17 cellular contexts compared by ENCODE assay signal in the genomic region with DNA sequence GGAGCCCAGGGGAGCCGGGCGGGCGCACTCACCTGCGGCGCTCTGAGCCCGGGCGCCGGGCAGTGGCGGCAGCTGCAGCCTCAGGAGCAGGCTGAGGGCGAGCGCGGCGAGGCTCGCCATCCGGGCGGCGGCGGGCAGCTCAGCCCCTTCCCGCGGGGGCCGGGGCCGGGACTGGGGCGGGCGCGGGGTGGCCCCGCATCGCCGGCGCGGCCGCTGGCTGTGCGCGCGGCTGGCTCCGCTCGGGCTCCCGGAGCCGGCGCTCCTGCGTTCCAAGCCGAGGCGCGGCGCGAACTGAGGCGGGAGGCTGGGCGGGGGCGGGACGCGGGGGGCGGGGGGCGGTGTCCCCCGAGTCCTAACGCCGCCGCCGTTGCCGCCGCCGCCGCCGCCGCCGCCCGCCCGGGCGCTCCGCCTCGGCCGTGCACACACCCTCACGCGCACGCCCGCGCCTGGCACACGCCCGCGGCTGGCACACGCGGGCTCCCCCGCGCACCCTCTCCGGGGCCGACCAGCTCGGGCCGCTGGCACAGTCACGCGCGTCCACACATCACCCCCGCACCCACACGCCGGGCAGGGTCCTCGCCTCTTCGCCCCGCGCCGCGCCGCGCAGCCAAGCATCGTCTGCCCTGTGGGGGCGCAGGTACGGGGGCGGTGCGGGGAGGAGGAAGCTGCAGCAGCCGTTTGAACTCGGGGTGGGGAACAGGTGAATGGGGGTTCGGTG. TPM values are rescaled to one million over a fixed set of nuclear protein-coding genes. Genes with fewer than 3 reads are reported as not detected.
DNase-seq lines count a peak whose midpoint lies in the region; ATAC-seq and TF ChIP-seq lines count a peak whose summit lies in the region.
"Had no signal": no experiment of that assay in that cellular context is flagged by ENCODE, and none has a peak within 500 bp of the region (broad histone marks: within the 10 kb centered on the region; RNA-seq: fewer than 3 reads in every experiment).

Gene PTPRT, minus strand, starts transcription at position 293 of the 718 bp plus-strand sequence. Its CDS starts 173 bp downstream, at position 120.

- intact Hi-C loops in A673 (cut with micrococcal nuclease; ENCODE audit: unreplicated experiment) = loop anchor here (5.0 kb wide), 3 partner anchors 203 to 1302 kb away; no protein-coding TSS in a partner anchor

- no peak within 1 kb of the TSS for H3K9ac ChIP-seq in HUES64 (ENCODE audit: low read depth, low read length)
- H3K9ac ChIP-seq in neuronal stem cell (ENCODE audit: low read depth, low read length, poor library complexity) = peak within 1 kb of the TSS; percentile 85
- H3K9ac ChIP-seq: BLaER1 had no signal

- H2BK12ac ChIP-seq in neuronal stem cell (ENCODE audit: low read length) = no peak within 1 kb of the TSS

- DNase-seq in COLO668 (lab: John Stamatoyannopoulos, UW; ENCODE audit: unreplicated experiment) = peak; percentile 72
- DNase-seq in glutamatergic neuron = peak; percentile 29
- no peak for DNase-seq in neuronal stem cell (ENCODE audit: low spot score)
- DNase-seq in A673 (ENCODE audit: low spot score) = no peak
- DNase-seq in Peyer's patch = no peak
- DNase-seq: activated CD4-positive, alpha-beta memory T cell treated with anti-CD3 and anti-CD28 coated beads, Interleukin-2, amount 10 ng/mL, durations not matched to agents 7 days and 5 days; EL; mesenchymal stem cell; NCI-H446; stimulated activated CD4-positive, alpha-beta T cell treated with anti-CD3 and anti-CD28 coated beads, Interleukin-2, amount 100 ng/mL, for 48 hours had no signal

- peaks cover 55% of the 10 kb centered on the region for H3K27me3 ChIP-seq in HUES64 (ENCODE audit: insufficient read depth, low read length)
- H3K27me3 ChIP-seq in neuronal stem cell (ENCODE audit: control insufficient read depth in 3 of 3, insufficient read depth in 3 of 3, low read depth in 1 of 3, low read length in 3 of 3) = peaks cover 17 to 46% (median 39%) of the 10 kb centered on the region in 3 experiments
- peaks cover 84% of the 10 kb centered on the region for H3K27me3 ChIP-seq in A673 (replicated peaks; ENCODE audit: insufficient read depth, low read depth, low read length, poor library complexity)
- H3K27me3 ChIP-seq in Peyer's patch = peaks cover 0 to 12% of the 10 kb centered on the region in 2 donors

- peaks cover 8% of the 10 kb centered on the region; the same call in 1 of the 2 replicates for H3K4me1 ChIP-seq in HUES64 (ENCODE audit: insufficient read depth, low read length)
- peaks cover 0 to 11% of the 10 kb centered on the region in 2 donors for H3K4me1 ChIP-seq in neuronal stem cell (ENCODE audit: control insufficient read depth in 2 of 2, insufficient read depth in 1 of 2, low read depth in 1 of 2, low read length in 2 of 2)
- H3K4me1 ChIP-seq in A673 (ENCODE audit: insufficient read depth, low read length, poor library complexity, severe bottlenecking) = no peaks in the 10 kb centered on the region
- peaks cover 0 to 13% (median 0%) of the 10 kb centered on the region in 4 donors for H3K4me1 ChIP-seq in Peyer's patch

- no peak within 1 kb of the TSS for H2BK15ac ChIP-seq in neuronal stem cell (ENCODE audit: low read length)

- no peak within 1 kb of the TSS for H4K8ac ChIP-seq in neuronal stem cell (ENCODE audit: low read depth, low read length)

- no peak within 1 kb of the TSS for H2AK5ac ChIP-seq in neuronal stem cell (ENCODE audit: low read depth, low read length)

- no peak within 1 kb of the TSS for H2BK120ac ChIP-seq in neuronal stem cell (ENCODE audit: low read depth, low read length)

- peaks cover 8% of the 10 kb centered on the region for H3K4me1 Mint-ChIP-seq in glutamatergic neuron (ENCODE audit: low read depth, unreplicated experiment)

- H3K4me3 Mint-ChIP-seq in glutamatergic neuron (ENCODE audit: unreplicated experiment) = peak within 1 kb of the TSS; percentile 91
- H3K4me3 Mint-ChIP-seq: activated CD4-positive, alpha-beta memory T cell treated with anti-CD3 and anti-CD28 coated beads, Interleukin-2, amount 10 ng/mL, durations not matched to agents 7 days and 5 days; stimulated activated effector memory CD8-positive, alpha-beta T cell treated with anti-CD3 and anti-CD28 coated beads, Interleukin-12 subunit alpha, Interleukin-12 subunit beta, amount 100 ng/mL, for 72 hours; T-helper 2 cell treated with Interferon-gamma antibody and Interleukin-4, amounts not matched to agents 5 μg/mL and 100 μg/mL, for 36 hours had no signal

- TF ChIP-seq CTCF in glutamatergic neuron (IDR thresholded peaks at IDR 0.05; ENCODE audit: partially characterized antibody, unreplicated experiment) = no peak
- TF ChIP-seq CTCF in A673 (conservative IDR thresholded peaks at IDR 0.05; ENCODE audit: low read depth, low read length) = no peak
- no peak for TF ChIP-seq CTCF in Peyer's patch (IDR thresholded peaks at IDR 0.05)

- H3K36me3 Mint-ChIP-seq in glutamatergic neuron (ENCODE audit: unreplicated experiment) = no peaks in the 10 kb centered on the region
- H3K36me3 Mint-ChIP-seq: stimulated activated effector memory CD8-positive, alpha-beta T cell treated with anti-CD3 and anti-CD28 coated beads, Interleukin-12 subunit alpha, Interleukin-12 subunit beta, amount 100 ng/mL, for 72 hours had no signal

- BruUV-seq in A673 (replicated peaks; lab: Mats Ljungman, UMichigan) = no TSS peak

- H3K27ac Mint-ChIP-seq in glutamatergic neuron (ENCODE audit: unreplicated experiment) = no peak within 1 kb of the TSS
- H3K27ac Mint-ChIP-seq: activated CD4-positive, alpha-beta memory T cell treated with anti-CD3 and anti-CD28 coated beads, Interleukin-2, amount 10 ng/mL, durations not matched to agents 7 days and 5 days; stimulated activated effector memory CD8-positive, alpha-beta T cell treated with anti-CD3 and anti-CD28 coated beads, Interleukin-12 subunit alpha, Interleukin-12 subunit beta, amount 100 ng/mL, for 72 hours; T-helper 2 cell treated with Interferon-gamma antibody and Interleukin-4, amounts not matched to agents 5 μg/mL and 100 μg/mL, for 36 hours had no signal

- POLR2A ChIA-PET in A673 (lab: Charles Lee; ENCODE audit: low non-redundant PET) = no interaction called here

- ATAC-seq in HG02588 (IDR thresholded peaks at IDR 0.05; ENCODE audit: unreplicated experiment) (no peak), HG03432 (IDR thresholded peaks at IDR 0.05; ENCODE audit: unreplicated experiment) (no peak)
- ATAC-seq: stimulated activated effector memory CD8-positive, alpha-beta T cell treated with anti-CD3 and anti-CD28 coated beads, Interleukin-12 subunit alpha, Interleukin-12 subunit beta, amount 100 ng/mL, for 72 hours had no signal

- peaks cover 12% of the 10 kb centered on the region for H3K27me3 Mint-ChIP-seq in glutamatergic neuron (ENCODE audit: unreplicated experiment)

- H3K9me3 Mint-ChIP-seq in glutamatergic neuron (ENCODE audit: unreplicated experiment) = peaks cover 9% of the 10 kb centered on the region
- H3K9me3 Mint-ChIP-seq: activated CD4-positive, alpha-beta memory T cell treated with anti-CD3 and anti-CD28 coated beads, Interleukin-2, amount 10 ng/mL, durations not matched to agents 7 days and 5 days; stimulated activated effector memory CD8-positive, alpha-beta T cell treated with anti-CD3 and anti-CD28 coated beads, Interleukin-12 subunit alpha, Interleukin-12 subunit beta, amount 100 ng/mL, for 72 hours; T-helper 2 cell treated with Interferon-gamma antibody and Interleukin-4, amounts not matched to agents 5 μg/mL and 100 μg/mL, for 36 hours had no signal

- H2BK5ac ChIP-seq in neuronal stem cell (ENCODE audit: low read length) = no peak within 1 kb of the TSS

- no peak for TF ChIP-seq POLR2A in Peyer's patch (IDR thresholded peaks at IDR 0.05)

- peak within 1 kb of the TSS; percentile 39 for H3K23ac ChIP-seq in neuronal stem cell (ENCODE audit: low read depth, low read length, poor library complexity)

- H3K4me3 ChIP-seq in HUES64 (ENCODE audit: low read length) = peak within 1 kb of the TSS; percentile 58
- peak within 1 kb of the TSS in 1 of 2 donors; percentile 78 for H3K4me3 ChIP-seq in neuronal stem cell (ENCODE audit: low read length in 2 of 2)
- no peak within 1 kb of the TSS for H3K4me3 ChIP-seq in A673 (ENCODE audit: low read depth, low read length, poor library complexity, severe bottlenecking)
- H3K4me3 ChIP-seq in Peyer's patch = peak within 1 kb of the TSS in 1 of 4 donors; percentile 5
- H3K4me3 ChIP-seq: BLaER1 had no signal

- WGBS in HUES64 = 2% methylated on average over 108 of the region's 108 CpGs
- no CpG with 5 or more reads among the region's 108 CpGs for WGBS in neuronal stem cell (ENCODE audit: extremely low coverage in 2 of 2, insufficient read length in 2 of 2, insufficient replicate concordance in 1 of 2), 2 donors

- H3K27ac ChIP-seq in HUES64 (ENCODE audit: low read depth, low read length) (no peak within 1 kb of the TSS), neuronal stem cell (replicated peaks; ENCODE audit: low read length) (no peak within 1 kb of the TSS), A673 (ENCODE audit: low read depth, low read length, poor library complexity, severe bottlenecking) (no peak within 1 kb of the TSS), Peyer's patch (no peak within 1 kb of the TSS)
- H3K27ac ChIP-seq: BLaER1 had no signal

- H2AFZ ChIP-seq in neuronal stem cell (ENCODE audit: low read length) = no peak within 1 kb of the TSS

- H3K18ac ChIP-seq in neuronal stem cell (ENCODE audit: low read length) = peak within 1 kb of the TSS; percentile 67

- no peak within 1 kb of the TSS for H3K4ac ChIP-seq in neuronal stem cell (ENCODE audit: low read length)

- H3K14ac ChIP-seq in neuronal stem cell (ENCODE audit: low read length) = peak within 1 kb of the TSS; percentile 65

- CTCF ChIA-PET in A673 (lab: Charles Lee) = no interaction called here

- peak within 1 kb of the TSS; percentile 99 for H3K4me2 ChIP-seq in neuronal stem cell (ENCODE audit: insufficient read depth, low read length, poor library complexity, severe bottlenecking)

- no peak within 1 kb of the TSS for H4K91ac ChIP-seq in neuronal stem cell (ENCODE audit: low read depth, low read length, poor library complexity)

- H3K9me3 ChIP-seq in HUES64 (ENCODE audit: insufficient read depth, low read depth, low read length) (no peaks in the 10 kb centered on the region), neuronal stem cell (replicated peaks in 1 of 2; ENCODE audit: control insufficient read depth in 2 of 2, insufficient read depth in 1 of 2, low read depth in 1 of 2, low read length in 2 of 2) (no peaks in the 10 kb centered on the region), A673 (ENCODE audit: low read depth, low read length, poor library complexity, severe bottlenecking) (no peaks in the 10 kb centered on the region), Peyer's patch (no peaks in the 10 kb centered on the region)
- H3K9me3 ChIP-seq: BLaER1 had no signal

- H3K79me1 ChIP-seq in neuronal stem cell (ENCODE audit: low read depth, low read length) = no peaks in the 10 kb centered on the region

- H3K36me3 ChIP-seq in HUES64 (ENCODE audit: insufficient read depth, low read length) (no peaks in the 10 kb centered on the region), neuronal stem cell (replicated peaks in 1 of 2; ENCODE audit: control insufficient read depth in 2 of 2, insufficient read depth in 2 of 2, low read length in 2 of 2) (no peaks in the 10 kb centered on the region), A673 (ENCODE audit: insufficient read depth, low read length, poor library complexity, severe bottlenecking) (no peaks in the 10 kb centered on the region), Peyer's patch (no peaks in the 10 kb centered on the region)
- H3K36me3 ChIP-seq: BLaER1 had no signal

RNA-seq across cellular contexts. Expression of gene PTPRT, which starts in this region (rescaled TPM):
- 0.50 TPM for polyA plus RNA-seq in HUES64 (2013, experiment 1 of 2)
- 0.38 TPM for polyA plus RNA-seq in HUES64 (2013, experiment 2 of 2)
- total RNA-seq in glutamatergic neuron (ENCODE audit: unreplicated experiment) = 1.9 TPM
- polyA plus RNA-seq in neuronal stem cell (2013, experiment 1 of 2) = 0.06 TPM
- 0.07 TPM for polyA plus RNA-seq in neuronal stem cell (2013, experiment 2 of 2)
- total RNA-seq in A673 (2021) = not detected in 2 replicates
- 1 to 10 TPM in 2 of 4 donors, under 1 TPM in 2; 0.67 to 2.5 (median 1.0) TPM for total RNA-seq in Peyer's patch
- total RNA-seq: activated CD4-positive, alpha-beta memory T cell treated with anti-CD3 and anti-CD28 coated beads, Interleukin-2, amount 10 ng/mL, durations not matched to agents 7 days and 5 days; pulmonary artery endothelial cell had no signal

Comparison
In these comparisons a context has a peak if more than half of its experiments do, and no peak if none do; other contexts are left out.
1. DNase-seq: peak in COLO668 (single experiment) and glutamatergic neuron (single experiment); none in neuronal stem cell (single experiment), A673 (single experiment) and Peyer's patch (0 of 3).